14 cellular contexts compared by ENCODE assay signal in genomic region chr15:43515731-43516130, GRCh38. TPM values are rescaled to one million over a fixed set of nuclear protein-coding genes. Genes with fewer than 3 reads are reported as not detected.
A peak's percentile ranks its signal among the peaks of the same experiment; 100 is the strongest.
DNase-seq lines count a peak whose midpoint lies in the region; ATAC-seq, FAIRE-seq and TF ChIP-seq lines count a peak whose summit lies in the region.
"Had no signal": no experiment of that assay in that cellular context is flagged by ENCODE, and none has a peak within 500 bp of the region (broad histone marks: within the 10 kb centered on the region; RNA-seq: fewer than 3 reads in every experiment).

No MANE protein-coding gene starts in this region.

- H3K27me3 ChIP-seq in adipocyte (replicated peaks; ENCODE audit: control insufficient read depth, insufficient read depth, low read length): no peaks in the 10 kb centered on the region
- H3K27me3 ChIP-seq in muscle layer of duodenum (ENCODE audit: low read depth, low read length): no peaks in the 10 kb centered on the region

- DNase-seq in HFFc6: no peak
- no peak for DNase-seq in adipocyte (ENCODE audit: low read depth)
- peak; percentile 38 for DNase-seq in superior temporal gyrus (ENCODE audit: extremely low spot score)
- DNase-seq in GM19239 (ENCODE audit: insufficient read length, low spot score): no peak
- no peak for DNase-seq in stimulated activated naive CD8-positive, alpha-beta T cell treated with anti-CD3 and anti-CD28 coated beads, Interleukin-15, Interleukin-2, amounts not matched to agents 100 U/mL and 50 U/mL, for 24 hours
- DNase-seq in Ammon's horn (ENCODE audit: low spot score): no peak
- DNase-seq: activated CD4-positive, alpha-beta T cell treated with anti-CD3 and anti-CD28 coated beads for 1 hour; NCI-H1092 treated with DMSO at 0.1 percent for 48 hours; posterior cingulate gyrus had no signal

- peaks cover 6% of the 10 kb centered on the region for H3K36me3 ChIP-seq in adipocyte (ENCODE audit: control insufficient read depth, insufficient read depth, low read length, severe bottlenecking)
- H3K36me3 ChIP-seq in muscle layer of duodenum (ENCODE audit: control insufficient read depth in 1 of 2, insufficient read depth in 2 of 2, low read length in 2 of 2): peaks cover 0 to 3% of the 10 kb centered on the region in 2 donors

- no peak for TF ChIP-seq CTCF in HFFc6 (IDR thresholded peaks at IDR 0.05)

- H3K36me3 Mint-ChIP-seq in HFFc6 (ENCODE audit: low read depth): peaks cover 7% of the 10 kb centered on the region; the same call in 1 of the 2 replicates
- H3K36me3 Mint-ChIP-seq: activated naive CD8-positive, alpha-beta T cell; IgD-negative memory B cell had no signal

- H3K9ac ChIP-seq in adipocyte (ENCODE audit: low read length): peak overlapping the region; percentile 93

- peak overlapping the region; percentile 95 for H3K4me3 ChIP-seq in adipocyte (ENCODE audit: low read length)
- peak overlapping the region in 1 of 2 donors; percentile 83 for H3K4me3 ChIP-seq in muscle layer of duodenum (ENCODE audit: low read depth in 1 of 2, low read length in 2 of 2)

- H3K27ac ChIP-seq in muscle layer of duodenum (ENCODE audit: low read length): peak overlapping the region; percentile 37

- no peak for ATAC-seq in stimulated activated naive CD8-positive, alpha-beta T cell treated with anti-CD3 and anti-CD28 coated beads, Interleukin-15, Interleukin-2, amounts not matched to agents 100 U/mL and 50 U/mL, for 24 hours

- peak overlapping the region; percentile 90 for H3K27ac Mint-ChIP-seq in HFFc6
- H3K27ac Mint-ChIP-seq: activated naive CD8-positive, alpha-beta T cell had no signal

- H3K4me3 Mint-ChIP-seq in HFFc6: peak overlapping the region; percentile 99
- H3K4me3 Mint-ChIP-seq: activated naive CD8-positive, alpha-beta T cell had no signal

- H3K9me3 Mint-ChIP-seq in HFFc6: no peaks in the 10 kb centered on the region
- H3K9me3 Mint-ChIP-seq: IgD-negative memory B cell had no signal

- H3K27me3 Mint-ChIP-seq in HFFc6 (ENCODE audit: insufficient read depth): peaks cover 2% of the 10 kb centered on the region
- H3K27me3 Mint-ChIP-seq: activated naive CD8-positive, alpha-beta T cell had no signal

- peaks cover 79% of the 10 kb centered on the region for H3K4me1 Mint-ChIP-seq in HFFc6 (ENCODE audit: low read depth)

- H3K9me3 ChIP-seq in adipocyte (ENCODE audit: control insufficient read depth, low read length): no peaks in the 10 kb centered on the region
- H3K9me3 ChIP-seq in muscle layer of duodenum (ENCODE audit: control insufficient read depth in 1 of 2, low read length in 2 of 2): no peaks in the 10 kb centered on the region

- H3K4me1 ChIP-seq in adipocyte (ENCODE audit: control insufficient read depth, insufficient read depth, low read length) (peaks cover 54% of the 10 kb centered on the region), muscle layer of duodenum (ENCODE audit: control insufficient read depth in 1 of 2, insufficient read depth in 2 of 2, low read length in 2 of 2) (peaks cover 9 to 42% of the 10 kb centered on the region in 2 donors)

- FAIRE-seq in GM19239 (lab: Jason Lieb, UNC): no peak
- FAIRE-seq: colon, G401.6 had no signal

RNA-seq across cellular contexts. Expression of gene MAP1A, which starts 1.7 kb away (rescaled TPM):
- total RNA-seq in HFFc6 (2021; fragmentation: NEBNext Ultra II Directional; extraction: Animal tissue kit (Norgen Biotek cat#: 25700)): 100 to 1,000 TPM; 136 to 174 (median 169) TPM

RNA-seq across cellular contexts. Expression of gene TP53BP1, which starts 22.8 kb away (rescaled TPM):
- 10 to 100 TPM; 44.7 to 49.5 (median 46.4) TPM for total RNA-seq in HFFc6 (2021; fragmentation: NEBNext Ultra II Directional; extraction: Animal tissue kit (Norgen Biotek cat#: 25700))
